Comparison of ENCODE assay signal across 13 cellular contexts in the genomic region with DNA sequence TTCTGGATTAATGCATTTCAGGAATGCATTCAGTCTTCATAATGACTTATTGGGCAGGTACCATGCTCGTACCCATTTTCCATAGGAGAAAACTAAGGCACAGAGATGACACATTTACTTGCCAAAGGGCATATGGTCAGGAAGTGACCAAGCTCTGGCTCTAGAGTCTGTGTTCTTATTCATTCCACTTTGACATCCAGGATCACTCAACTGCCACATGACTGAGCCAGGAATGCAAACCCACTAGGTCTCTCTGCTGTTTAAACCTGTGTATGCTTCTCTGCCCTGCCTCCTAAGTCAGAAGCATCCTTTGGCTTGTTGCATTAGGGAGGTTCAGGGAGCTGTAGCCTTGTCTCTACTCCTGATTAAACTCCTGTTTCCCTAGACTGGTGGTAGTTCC. TPM values are rescaled to one million over a fixed set of nuclear protein-coding genes. Genes with fewer than 3 reads are reported as not detected.
DNase-seq lines count a peak whose midpoint lies in the region; TF ChIP-seq lines count a peak whose summit lies in the region.
"Had no signal": no experiment of that assay in that cellular context is flagged by ENCODE, and none has a peak within 500 bp of the region (broad histone marks: within the 10 kb centered on the region; RNA-seq: fewer than 3 reads in every experiment).

No MANE protein-coding gene starts in this region.

- H3K36me3 Mint-ChIP-seq in endothelial cell (ENCODE audit: low read depth, unreplicated experiment), result no peaks in the 10 kb centered on the region
- H3K36me3 Mint-ChIP-seq in activated CD4-positive, alpha-beta memory T cell treated with anti-CD3 and anti-CD28 coated beads for 36 hours, result no peaks in the 10 kb centered on the region

- peaks cover 9% of the 10 kb centered on the region for H3K4me1 Mint-ChIP-seq in endothelial cell (ENCODE audit: unreplicated experiment)
- no peaks in the 10 kb centered on the region for H3K4me1 Mint-ChIP-seq in activated CD4-positive, alpha-beta memory T cell treated with anti-CD3 and anti-CD28 coated beads for 36 hours (ENCODE audit: low read depth)

- POLR2A ChIA-PET in activated CD4-positive, alpha-beta memory T cell treated with anti-CD3 and anti-CD28 coated beads for 36 hours (lab: Charles Lee), result no interaction called here

- intact Hi-C loops in activated CD4-positive, alpha-beta memory T cell treated with anti-CD3 and anti-CD28 coated beads for 36 hours (cut with micrococcal nuclease), result no loop called here

- H3K27me3 Mint-ChIP-seq in endothelial cell (ENCODE audit: unreplicated experiment), result peaks cover 4% of the 10 kb centered on the region
- H3K27me3 Mint-ChIP-seq in activated CD4-positive, alpha-beta memory T cell treated with anti-CD3 and anti-CD28 coated beads for 36 hours, result peaks cover 23% of the 10 kb centered on the region

- DNase-seq in Daoy (ENCODE audit: low read depth) (peak; percentile 14), RKO (ENCODE audit: low spot score) (peak; percentile 5), islet precursor cell (peak; percentile 73), renal cortical epithelial cell (ENCODE audit: low read depth) (peak; percentile 34), endothelial cell (ENCODE audit: low spot score) (no peak), AML-193 (lab: John Stamatoyannopoulos, UW) (no peak), DMS79 (lab: John Stamatoyannopoulos, UW) (no peak)
- DNase-seq in activated CD4-positive, alpha-beta memory T cell treated with anti-CD3 and anti-CD28 coated beads for 36 hours, result no peak
- DNase-seq: Caco-2; CD4-positive, alpha-beta T cell; DMS153; EL; H9 had no signal

- H3K4me3 Mint-ChIP-seq in endothelial cell (ENCODE audit: unreplicated experiment), result no peak overlapping the region
- H3K4me3 Mint-ChIP-seq in activated CD4-positive, alpha-beta memory T cell treated with anti-CD3 and anti-CD28 coated beads for 36 hours, result no peak overlapping the region
- H3K4me3 Mint-ChIP-seq: CD4-positive, alpha-beta T cell; H9 had no signal

- no peak overlapping the region for H3K27ac Mint-ChIP-seq in endothelial cell (ENCODE audit: unreplicated experiment)
- no peak overlapping the region for H3K27ac Mint-ChIP-seq in activated CD4-positive, alpha-beta memory T cell treated with anti-CD3 and anti-CD28 coated beads for 36 hours
- H3K27ac Mint-ChIP-seq: CD4-positive, alpha-beta T cell; H9 had no signal

- CTCF ChIA-PET in activated CD4-positive, alpha-beta memory T cell treated with anti-CD3 and anti-CD28 coated beads for 36 hours (lab: Charles Lee), result no interaction called here

- no peaks in the 10 kb centered on the region for H3K9me3 Mint-ChIP-seq in endothelial cell (ENCODE audit: unreplicated experiment)
- no peaks in the 10 kb centered on the region for H3K9me3 Mint-ChIP-seq in activated CD4-positive, alpha-beta memory T cell treated with anti-CD3 and anti-CD28 coated beads for 36 hours
- H3K9me3 Mint-ChIP-seq: CD4-positive, alpha-beta T cell; H9 had no signal

- no peak for TF ChIP-seq CTCF in endothelial cell (IDR thresholded peaks at IDR 0.05; ENCODE audit: unreplicated experiment)

RNA-seq across cellular contexts. Expression of a gene that starts 7.5 kb away (rescaled TPM):
- 6.3 and 6.7 TPM in 2 replicates for total RNA-seq in Daoy (2014; rRNA removed; shearing (Covaris generic))
- 9.4 and 30.8 TPM in 2 replicates for total RNA-seq in renal cortical epithelial cell
- total RNA-seq in endothelial cell (ENCODE audit: unreplicated experiment), result 10.1 TPM
- total RNA-seq in activated CD4-positive, alpha-beta memory T cell treated with anti-CD3 and anti-CD28 coated beads for 36 hours, result under 1 TPM; 0.31 to 0.33 TPM

Comparison
In these comparisons a context has a peak if more than half of its experiments do, and no peak if none do; other contexts are left out.
1. DNase-seq: peak in Daoy (single experiment), RKO (single experiment), islet precursor cell (single experiment) and renal cortical epithelial cell (single experiment); none in endothelial cell (single experiment), AML-193 (0 of 2), activated CD4-positive, alpha-beta memory T cell treated with anti-CD3 and anti-CD28 coated beads for 36 hours (single experiment) and DMS79 (single experiment).